ENCODE assay signal across 22 cellular contexts in genomic region chr5:176906126-176906525, GRCh38. TPM values are rescaled to one million over a fixed set of nuclear protein-coding genes. Genes with fewer than 3 reads are reported as not detected.
DNase-seq lines count a peak whose midpoint lies in the region; ATAC-seq, FAIRE-seq and TF ChIP-seq lines count a peak whose summit lies in the region.
"Had no signal": no experiment of that assay in that cellular context is flagged by ENCODE, and none has a peak within 500 bp of the region (broad histone marks: within the 10 kb centered on the region; RNA-seq: fewer than 3 reads in every experiment).

No MANE protein-coding gene starts in this region.

- H2BK15ac ChIP-seq in mesenchymal stem cell (ENCODE audit: low read depth, poor library complexity, severe bottlenecking) = no peak overlapping the region

- no peak overlapping the region for H2BK5ac ChIP-seq in mesenchymal stem cell (ENCODE audit: low read depth, low read length, poor library complexity, severe bottlenecking)

- no peak overlapping the region for H3K18ac ChIP-seq in mesenchymal stem cell (ENCODE audit: low read depth in 1 of 2, low read length in 2 of 2)

- TF ChIP-seq CTCF in pancreas (IDR thresholded peaks at IDR 0.05) = no peak

- peaks cover 0 to 91% of the 10 kb centered on the region in 2 experiments for H3K36me3 ChIP-seq in mesenchymal stem cell (ENCODE audit: control insufficient read depth in 1 of 2, insufficient read depth in 2 of 2, low read depth in 1 of 2, low read length in 2 of 2)
- peaks cover 3 to 61% (median 26%) of the 10 kb centered on the region in 3 donors for H3K36me3 ChIP-seq in pancreas

- no peak for FAIRE-seq in pancreas (lab: Jason Lieb, UNC)
- FAIRE-seq: A204.1, GM12892, GM18507, H54, HTR-8/SVneo had no signal

- H3K4me1 ChIP-seq in mesenchymal stem cell (ENCODE audit: control insufficient read depth, insufficient read depth, low read depth, low read length) (peaks cover 13% of the 10 kb centered on the region), pancreas (no peaks in the 10 kb centered on the region)
- H3K4me1 ChIP-seq: BE2C had no signal

- H3K79me1 ChIP-seq in mesenchymal stem cell (replicated peaks; ENCODE audit: low read length, poor library complexity, severe bottlenecking) = peaks cover 1% of the 10 kb centered on the region

- ATAC-seq in HG02763 (IDR thresholded peaks at IDR 0.05; ENCODE audit: unreplicated experiment) (no peak), pancreas (no peak)
- ATAC-seq: GM23338 had no signal

- H4K8ac ChIP-seq in mesenchymal stem cell (ENCODE audit: low read length) = no peak overlapping the region

- no peak overlapping the region for H4K91ac ChIP-seq in mesenchymal stem cell (ENCODE audit: low read length)

- intact Hi-C loops in pancreas (cut with DNase I) = no loop called here

- no peak overlapping the region for H3K23ac ChIP-seq in mesenchymal stem cell (ENCODE audit: low read length in 2 of 2)

- H3K27me3 ChIP-seq in mesenchymal stem cell (ENCODE audit: control insufficient read depth in 1 of 2, insufficient read depth in 1 of 2, low read length in 2 of 2) (no peaks in the 10 kb centered on the region), pancreas (no peaks in the 10 kb centered on the region)
- H3K27me3 ChIP-seq: BE2C had no signal

- peak overlapping the region; percentile 98 for H3K27ac ChIP-seq in mesenchymal stem cell (ENCODE audit: low read length, poor library complexity, severe bottlenecking)
- no peak overlapping the region for H3K27ac ChIP-seq in pancreas
- H3K27ac ChIP-seq: HL-60 had no signal

- H2BK120ac ChIP-seq in mesenchymal stem cell (ENCODE audit: low read depth, low read length) = no peak overlapping the region

- H3K4ac ChIP-seq in mesenchymal stem cell (ENCODE audit: low read depth in 1 of 2, low read length in 2 of 2) = no peak overlapping the region

- 95% methylated on average over 1 of the region's 1 CpG for WGBS in mesenchymal stem cell
- 87 to 88% methylated on average over 1 of the region's 1 CpG for WGBS in pancreas, 2 donors

- in situ Hi-C loops in G401 (cut with HindIII; ENCODE audit: low sequenced_read_pairs) = no loop called here

- no peak overlapping the region for H3K4me2 ChIP-seq in mesenchymal stem cell (ENCODE audit: low read length, poor library complexity, severe bottlenecking)
- H3K4me2 ChIP-seq: GM23338 had no signal

- H3K9me3 ChIP-seq in mesenchymal stem cell (ENCODE audit: control insufficient read depth, low read length) = no peaks in the 10 kb centered on the region
- H3K9me3 ChIP-seq in pancreas = no peaks in the 10 kb centered on the region
- H3K9me3 ChIP-seq: BE2C had no signal

- no peak overlapping the region for H2AFZ ChIP-seq in mesenchymal stem cell (ENCODE audit: low read depth, low read length)
- H2AFZ ChIP-seq: GM23338 had no signal

- H3K4me3 ChIP-seq in mesenchymal stem cell (ENCODE audit: insufficient read depth in 1 of 2, low read depth in 1 of 2, low read length in 2 of 2) (no peak overlapping the region), pancreas (no peak overlapping the region)
- H3K4me3 ChIP-seq: GM23338 had no signal

- H3K9ac ChIP-seq in mesenchymal stem cell (ENCODE audit: low read length) = no peak overlapping the region

- H2BK12ac ChIP-seq in mesenchymal stem cell (ENCODE audit: low read length in 2 of 2) = no peak overlapping the region

- H3K14ac ChIP-seq in mesenchymal stem cell (ENCODE audit: low read length in 2 of 2) = no peak overlapping the region

- H2AK5ac ChIP-seq in mesenchymal stem cell (ENCODE audit: low read length, severe bottlenecking) = peak overlapping the region; percentile 13

- DNase-seq in G401 (ENCODE audit: low spot score) (peak; percentile 94), NCI-H69 (lab: John Stamatoyannopoulos, UW) (peak; percentile 45), cerebellum (ENCODE audit: low spot score) (peak; percentile 68), mesenchymal stem cell (no peak), putamen (ENCODE audit: low spot score) (no peak), pancreas (no peak), amniotic stem cell (lab: John Stamatoyannopoulos, UW) (no peak)
- DNase-seq: BE2C; CD4-positive, CD25-positive, alpha-beta regulatory T cell; CD8-positive, alpha-beta memory T cell; COR-L47; GDM1; HCEC 1CT; IMR-90 had no signal

RNA-seq across cellular contexts. Expression of gene HK3, which starts 7.0 kb away (rescaled TPM):
- not detected in 2 replicates for total RNA-seq in G401 (2014; rRNA removed; shearing (Covaris generic))
- total RNA-seq in cerebellum (0.82 TPM), pancreas (1 to 10 TPM in 3 of 6 donors, under 1 TPM in 3; 0.24 to 4.0 (median 2.1) TPM)
- not detected for polyA plus RNA-seq in mesenchymal stem cell (2013, experiment 1 of 2)
- polyA plus RNA-seq in mesenchymal stem cell (2013, experiment 2 of 2) = not detected
- 1 to 10 TPM; 4.7 to 6.6 TPM for polyA plus RNA-seq in pancreas
- total RNA-seq: GM23338, IMR-90 had no signal
- polyA plus RNA-seq: CD8-positive, alpha-beta memory T cell; GM23338; IMR-90 had no signal

Comparison
In these comparisons a context has a peak if more than half of its experiments do, and no peak if none do; other contexts are left out.
1. DNase-seq: peak in G401 (single experiment), NCI-H69 (single experiment) and cerebellum (single experiment); none in mesenchymal stem cell (single experiment), putamen (single experiment), pancreas (0 of 6) and amniotic stem cell (single experiment).